In the genomic region with DNA sequence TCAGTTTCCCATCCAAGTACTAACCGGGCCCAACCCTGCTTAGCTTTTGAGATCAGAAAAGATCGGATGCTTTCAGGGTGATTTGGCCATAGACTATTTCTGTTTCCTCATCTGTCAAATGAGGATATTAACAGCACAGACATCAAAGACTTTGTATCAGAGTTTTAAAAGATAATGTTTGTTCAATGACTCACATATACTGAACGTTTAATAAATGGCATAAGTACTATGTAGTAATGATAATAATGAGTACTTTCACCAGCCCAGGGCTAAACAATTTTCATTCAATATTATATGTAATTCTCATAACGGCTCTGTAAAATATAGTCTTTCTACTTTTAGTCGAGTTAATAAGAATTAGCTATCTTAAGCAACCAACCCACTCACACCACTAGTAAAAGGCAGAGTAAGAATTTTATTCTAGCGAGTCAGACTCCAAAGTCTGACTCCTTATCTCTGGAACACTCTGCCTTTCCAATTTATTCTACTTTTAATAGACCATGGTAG, we compare ENCODE assay signal across 17 cellular contexts.
DNase-seq lines count a peak whose midpoint lies in the region; ATAC-seq and TF ChIP-seq lines count a peak whose summit lies in the region.
"Had no signal": no experiment of that assay in that cellular context is flagged by ENCODE, and none has a peak within 500 bp of the region (broad histone marks: within the 10 kb centered on the region; RNA-seq: fewer than 3 reads in every experiment).

No MANE protein-coding gene starts in this region.

- H3K27me3 Mint-ChIP-seq in activated T-helper 2 cell treated with anti-CD3 and anti-CD28 coated beads, Interferon-gamma antibody, Interleukin-2, Interleukin-4, amounts not matched to agents 10 μg/mL and 5 μg/mL and 100 μg/mL, durations not matched to agents 14 hours and 24 hours and 36 hours (ENCODE audit: low read depth): no peaks in the 10 kb centered on the region
- H3K27me3 Mint-ChIP-seq: central memory CD8-positive, alpha-beta T cell had no signal

- H3K4me1 ChIP-seq in heart right ventricle (peaks cover 0 to 57% (median 36%) of the 10 kb centered on the region in 9 donors), right atrium auricular region (peaks cover 0 to 33% of the 10 kb centered on the region in 2 donors), fibroblast of lung (ENCODE audit: control insufficient read depth, extremely low read depth, insufficient read depth, low read length) (peaks cover 24% of the 10 kb centered on the region)

- H3K36me3 Mint-ChIP-seq in activated T-helper 2 cell treated with anti-CD3 and anti-CD28 coated beads, Interferon-gamma antibody, Interleukin-2, Interleukin-4, amounts not matched to agents 10 μg/mL and 5 μg/mL and 100 μg/mL, durations not matched to agents 14 hours and 24 hours and 36 hours (ENCODE audit: low read depth): no peaks in the 10 kb centered on the region

- no peak overlapping the region for H2AFZ ChIP-seq in fibroblast of lung (ENCODE audit: low read length)

- H4K20me1 ChIP-seq in fibroblast of lung (ENCODE audit: control insufficient read depth, extremely low read depth, insufficient read depth, low read length): no peaks in the 10 kb centered on the region
- H4K20me1 ChIP-seq: BLaER1 treated with 17β-estradiol and CSF1 and Interleukin-3, amounts not matched to agents 10 nM and 100 nM had no signal

- TF ChIP-seq CTCF in heart right ventricle (IDR thresholded peaks at IDR 0.05) (no peak), right atrium auricular region (IDR thresholded peaks at IDR 0.05) (no peak), fibroblast of lung (conservative IDR thresholded peaks at IDR 0.05 in 1 of 2, IDR thresholded peaks at IDR 0.05 in 1 of 2; ENCODE audit: low read depth in 1 of 2, low read length in 2 of 2) (no peak)

- no peaks in the 10 kb centered on the region for H3K79me2 ChIP-seq in fibroblast of lung (ENCODE audit: control insufficient read depth, insufficient read depth, low read length)

- no peak overlapping the region for H3K4me3 Mint-ChIP-seq in activated T-helper 2 cell treated with anti-CD3 and anti-CD28 coated beads, Interferon-gamma antibody, Interleukin-2, Interleukin-4, amounts not matched to agents 10 μg/mL and 5 μg/mL and 100 μg/mL, durations not matched to agents 14 hours and 24 hours and 36 hours (ENCODE audit: low read depth)
- H3K4me3 Mint-ChIP-seq: central memory CD8-positive, alpha-beta T cell had no signal

- no peak overlapping the region for H3K27ac Mint-ChIP-seq in activated T-helper 2 cell treated with anti-CD3 and anti-CD28 coated beads, Interferon-gamma antibody, Interleukin-2, Interleukin-4, amounts not matched to agents 10 μg/mL and 5 μg/mL and 100 μg/mL, durations not matched to agents 14 hours and 24 hours and 36 hours

- H3K4me3 ChIP-seq in heart right ventricle (no peak overlapping the region), right atrium auricular region (no peak overlapping the region), fibroblast of lung (replicated peaks in 1 of 4; ENCODE audit: control extremely low read depth in 1 of 4, insufficient read depth in 1 of 4, low read depth in 3 of 4, low read length in 4 of 4) (no peak overlapping the region)
- H3K4me3 ChIP-seq: BLaER1 treated with 17β-estradiol and CSF1 and Interleukin-3, amounts not matched to agents 10 nM and 100 nM; gastroesophageal sphincter had no signal

- peaks cover 66% of the 10 kb centered on the region for H3K4me1 Mint-ChIP-seq in activated T-helper 2 cell treated with anti-CD3 and anti-CD28 coated beads, Interferon-gamma antibody, Interleukin-2, Interleukin-4, amounts not matched to agents 10 μg/mL and 5 μg/mL and 100 μg/mL, durations not matched to agents 14 hours and 24 hours and 36 hours (ENCODE audit: low read depth)

- intact Hi-C loops in heart right ventricle (cut with DNase I): loop anchor here in 2 of 10 donors (10.0 kb wide), 3 partner anchors 241 to 531 kb away; no protein-coding TSS in a partner anchor
- intact Hi-C loops in activated T-helper 2 cell treated with anti-CD3 and anti-CD28 coated beads, Interferon-gamma antibody, Interleukin-2, Interleukin-4, amounts not matched to agents 10 μg/mL and 5 μg/mL and 100 μg/mL, durations not matched to agents 14 hours and 24 hours and 36 hours (cut with micrococcal nuclease): loop anchor here (5.0 to 10.0 kb wide), 2 partner anchors 274 to 641 kb away; no protein-coding TSS in a partner anchor

- no peaks in the 10 kb centered on the region for H3K9me3 Mint-ChIP-seq in activated T-helper 2 cell treated with anti-CD3 and anti-CD28 coated beads, Interferon-gamma antibody, Interleukin-2, Interleukin-4, amounts not matched to agents 10 μg/mL and 5 μg/mL and 100 μg/mL, durations not matched to agents 14 hours and 24 hours and 36 hours
- H3K9me3 Mint-ChIP-seq: central memory CD8-positive, alpha-beta T cell had no signal

- H3K36me3 ChIP-seq in heart right ventricle (peaks cover 0 to 66% (median 23%) of the 10 kb centered on the region in 9 donors), right atrium auricular region (peaks cover 49% of the 10 kb centered on the region), fibroblast of lung (ENCODE audit: control insufficient read depth, insufficient read depth, low read length) (no peaks in the 10 kb centered on the region)
- H3K36me3 ChIP-seq: neutrophil had no signal

- WGBS in heart right ventricle, 2 donors: 46 to 54% methylated on average over 6 of the region's 6 CpGs

- no peaks in the 10 kb centered on the region for H3K27me3 ChIP-seq in heart right ventricle
- no peaks in the 10 kb centered on the region for H3K27me3 ChIP-seq in right atrium auricular region
- H3K27me3 ChIP-seq in fibroblast of lung (ENCODE audit: control insufficient read depth, insufficient read depth, low read length): no peaks in the 10 kb centered on the region
- H3K27me3 ChIP-seq: BLaER1 treated with 17β-estradiol and CSF1 and Interleukin-3, amounts not matched to agents 10 nM and 100 nM; gastroesophageal sphincter; neutrophil had no signal

- no peaks in the 10 kb centered on the region for H3K9me3 ChIP-seq in heart right ventricle
- H3K9me3 ChIP-seq in right atrium auricular region: no peaks in the 10 kb centered on the region
- H3K9me3 ChIP-seq in fibroblast of lung (ENCODE audit: control insufficient read depth, insufficient read depth, low read depth, low read length): no peaks in the 10 kb centered on the region
- H3K9me3 ChIP-seq: BLaER1 treated with 17β-estradiol and CSF1 and Interleukin-3, amounts not matched to agents 10 nM and 100 nM; gastroesophageal sphincter; neutrophil had no signal

- ATAC-seq in heart right ventricle: peak in 2 of 8 donors; percentile 48 to 54
- ATAC-seq: gastroesophageal sphincter, left colon had no signal

- no peak for DNase-seq in heart right ventricle
- DNase-seq in right atrium auricular region (ENCODE audit: low spot score): no peak
- DNase-seq in SW480 (ENCODE audit: low spot score): peak; percentile 70
- peak; percentile 61 to 72 for DNase-seq in fibroblast of lung (ENCODE audit: low read depth in 2 of 2)
- peak; percentile 31 for DNase-seq in stromal cell of bone marrow (ENCODE audit: low read depth)
- no peak for DNase-seq in NCI-H1694 treated with DMSO at 0.1 percent for 48 hours (lab: John Stamatoyannopoulos, UW)
- no peak for DNase-seq in activated T-helper 2 cell treated with anti-CD3 and anti-CD28 coated beads, Interferon-gamma antibody, Interleukin-2, Interleukin-4, amounts not matched to agents 10 μg/mL and 5 μg/mL and 100 μg/mL, durations not matched to agents 14 hours and 24 hours and 36 hours (ENCODE audit: low spot score)
- DNase-seq in DMS79 treated with DMSO at 0.1 percent for 48 hours (lab: John Stamatoyannopoulos, UW): no peak
- DNase-seq: left colon, NCI-H446, SHP77 had no signal

- H3K4me2 ChIP-seq in fibroblast of lung (ENCODE audit: extremely low read depth, insufficient read depth, low read length): peak overlapping the region; percentile 29

- H3K9ac ChIP-seq in fibroblast of lung (ENCODE audit: insufficient read depth, low read length): no peak overlapping the region
- H3K9ac ChIP-seq: BLaER1 treated with 17β-estradiol and CSF1 and Interleukin-3, amounts not matched to agents 10 nM and 100 nM had no signal

- H3K27ac ChIP-seq in heart right ventricle: peak overlapping the region in 7 of 10 donors; percentile 7 to 94 (median 58)
- peak overlapping the region in 1 of 2 donors; percentile 88 for H3K27ac ChIP-seq in right atrium auricular region
- H3K27ac ChIP-seq in fibroblast of lung (ENCODE audit: insufficient read depth, low read length): peak overlapping the region; percentile 27
- H3K27ac ChIP-seq: BLaER1 treated with 17β-estradiol and CSF1 and Interleukin-3, amounts not matched to agents 10 nM and 100 nM; gastroesophageal sphincter; HL-60; neutrophil; VCaP had no signal

Comparison
In these comparisons a context has a peak if more than half of its experiments do, and no peak if none do; other contexts are left out.
1. DNase-seq: peak in SW480 (single experiment), fibroblast of lung (2 of 2) and stromal cell of bone marrow (single experiment); none in heart right ventricle (0 of 2), right atrium auricular region (single experiment), NCI-H1694 treated with DMSO at 0.1 percent for 48 hours (single experiment), activated T-helper 2 cell treated with anti-CD3 and anti-CD28 coated beads, Interferon-gamma antibody, Interleukin-2, Interleukin-4, amounts not matched to agents 10 μg/mL and 5 μg/mL and 100 μg/mL, durations not matched to agents 14 hours and 24 hours and 36 hours (single experiment) and DMS79 treated with DMSO at 0.1 percent for 48 hours (single experiment).